Comparison of ENCODE assay signal across 15 cellular contexts in the genomic region with DNA sequence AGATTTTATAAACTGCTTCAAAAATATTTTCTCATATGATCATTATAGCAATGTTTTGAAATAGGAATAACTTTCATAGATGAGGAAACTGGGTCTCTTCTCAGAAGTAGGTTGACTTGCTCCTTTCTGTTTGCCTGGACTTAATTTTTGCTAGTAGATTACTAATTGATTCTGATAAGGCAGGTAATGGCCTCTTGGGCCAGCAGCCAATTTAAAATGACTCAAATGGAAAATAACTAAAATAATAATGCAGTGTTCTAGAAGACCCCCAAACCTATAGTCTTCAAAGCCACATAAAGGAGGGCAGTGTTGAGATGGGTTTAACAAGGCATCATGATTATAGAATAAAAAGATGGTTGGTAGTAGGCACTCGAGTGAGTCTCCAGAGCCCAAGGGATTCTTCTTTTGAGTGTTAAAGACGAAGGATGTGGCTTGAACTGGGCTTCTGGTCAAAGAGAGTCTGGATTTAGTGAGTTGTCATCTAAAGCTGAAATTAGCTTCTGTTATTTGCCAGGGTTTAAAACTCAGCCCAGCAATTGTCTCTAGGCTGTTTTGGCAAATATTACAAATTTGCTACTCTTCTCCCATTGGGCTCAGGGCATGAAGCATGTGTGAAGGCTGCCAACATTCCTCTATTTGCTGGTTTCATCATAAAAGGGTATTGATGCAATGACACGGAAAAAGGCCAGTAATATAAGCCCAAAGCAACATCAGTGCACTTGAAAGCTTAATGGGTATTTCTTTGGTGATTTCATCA.
A peak's percentile ranks its signal among the peaks of the same experiment; 100 is the strongest.
DNase-seq lines count a peak whose midpoint lies in the region; ATAC-seq, FAIRE-seq and TF ChIP-seq lines count a peak whose summit lies in the region.
"Had no signal": no experiment of that assay in that cellular context is flagged by ENCODE, and none has a peak within 500 bp of the region (broad histone marks: within the 10 kb centered on the region; RNA-seq: fewer than 3 reads in every experiment).

No MANE protein-coding gene starts in this region.

- DNase-seq in HepG2 (ENCODE audit: low spot score), result no peak
- DNase-seq in NCI-H774 (lab: John Stamatoyannopoulos, UW), result peak; percentile 5
- no peak for DNase-seq in left lobe of liver (ENCODE audit: low spot score)
- DNase-seq in cerebellum (ENCODE audit: low spot score), result no peak
- DNase-seq: ACHN; C1 segment of cervical spinal cord; CD4-positive, alpha-beta T cell; DMS79; GOT3; H9 had no signal

- H3K4me1 ChIP-seq in liver (ENCODE audit: control insufficient read depth in 4 of 4, insufficient read depth in 4 of 4, low read length in 3 of 4) (peaks cover 0 to 3% (median under 1%) of the 10 kb centered on the region in 4 donors), HepG2 (ENCODE audit: insufficient read depth, low read length) (no peaks in the 10 kb centered on the region)

- H3K9ac ChIP-seq in liver (ENCODE audit: low read depth in 1 of 2, low read length in 2 of 2), result no peak overlapping the region
- no peak overlapping the region for H3K9ac ChIP-seq in HepG2 (ENCODE audit: insufficient read depth, low read depth, low read length)

- intact Hi-C loops in HepG2 (cut with micrococcal nuclease; ENCODE audit: unreplicated experiment), result no loop called here

- TF ChIP-seq CTCF in liver (IDR thresholded peaks at IDR 0.05; ENCODE audit: low read depth, low read length, missing input control) (no peak), HepG2 (CRISPR knock-in tag; IDR thresholded peaks at IDR 0.05) (no peak)

- TF ChIP-seq EP300 in HepG2 (IDR thresholded peaks at IDR 0.05; ENCODE audit: low read depth in 2 of 2, low read length in 2 of 2) (no peak), HepG2 (CRISPR knock-in tag; IDR thresholded peaks at IDR 0.05; ENCODE audit: borderline replicate concordance) (no peak)

- no peaks in the 10 kb centered on the region for H3K36me3 ChIP-seq in liver (ENCODE audit: control insufficient read depth in 4 of 4, insufficient read depth in 3 of 4, low read depth in 1 of 4, low read length in 3 of 4)
- no peaks in the 10 kb centered on the region for H3K36me3 ChIP-seq in HepG2 (replicated peaks in 1 of 2; ENCODE audit: control insufficient read depth in 1 of 2, insufficient read depth in 2 of 2, low read length in 2 of 2)

- no peak overlapping the region for H3K27ac ChIP-seq in liver (ENCODE audit: low read depth in 1 of 2, low read length in 2 of 2)
- H3K27ac ChIP-seq in HepG2 (ENCODE audit: extremely low read length, insufficient read depth, low read length), result no peak overlapping the region

- POLR2A ChIA-PET in HepG2 (lab: Yijun Ruan, JAX), result no interaction called here

- TF ChIP-seq POLR2A in HepG2 (IDR thresholded peaks at IDR 0.05; ENCODE audit: insufficient read depth in 1 of 2, low read depth in 2 of 2, low read length in 2 of 2), result no peak

- in situ Hi-C loops in HepG2 (cut with HindIII; ENCODE audit: extremely low pct_ligation_motif_present, low pct_unique_long_range_greater_than_20kb), result no loop called here

- CTCF ChIA-PET in HepG2 (lab: Yijun Ruan, JAX; ENCODE audit: low intra/inter-chr PET ratio, low total read pairs), result no interaction called here

- no peak overlapping the region for H3K4me2 ChIP-seq in HepG2 (ENCODE audit: low read depth, low read length)

- H2AFZ ChIP-seq in HepG2 (ENCODE audit: low read length), result no peak overlapping the region

- FAIRE-seq in HepG2 (lab: Jason Lieb, UNC), result no peak
- FAIRE-seq: GM12878, GM18507 had no signal

- H4K20me1 ChIP-seq in HepG2 (ENCODE audit: insufficient read depth, low read length), result no peaks in the 10 kb centered on the region

- H3K79me2 ChIP-seq in HepG2 (ENCODE audit: insufficient read depth, low read length), result no peaks in the 10 kb centered on the region

- H3K4me3 ChIP-seq in liver (ENCODE audit: low read depth in 1 of 3, low read length in 3 of 3) (no peak overlapping the region), HepG2 (replicated peaks in 1 of 3; ENCODE audit: insufficient read depth in 1 of 3, low read depth in 2 of 3, low read length in 3 of 3) (no peak overlapping the region)
- H3K4me3 ChIP-seq: GM12878 had no signal

- H3K27me3 ChIP-seq in liver (ENCODE audit: control insufficient read depth in 4 of 4, insufficient read depth in 4 of 4, low read length in 3 of 4) (no peaks in the 10 kb centered on the region), HepG2 (ENCODE audit: control insufficient read depth in 1 of 2, insufficient read depth in 2 of 2, low read length in 2 of 2) (no peaks in the 10 kb centered on the region; a peak in 1 of 5 replicates)

- H3K9me3 ChIP-seq in liver (ENCODE audit: control insufficient read depth in 4 of 4, low read length in 3 of 4), result no peaks in the 10 kb centered on the region
- 0 out of 2 replicates have a peak, but pooled peaks cover 23% of the 10 kb centered on the region for H3K9me3 ChIP-seq in HepG2 (ENCODE audit: low read length)

- peak; percentile 21 to 29 for TF ChIP-seq RAD21 in liver (IDR thresholded peaks at IDR 0.05)
- TF ChIP-seq RAD21 in HepG2 (CRISPR knock-in tag; IDR thresholded peaks at IDR 0.05), result no peak

- ATAC-seq in HepG2 (no peak), left lobe of liver (peak; percentile 92), GM19455 (IDR thresholded peaks at IDR 0.05; ENCODE audit: unreplicated experiment) (no peak), HG03342 (IDR thresholded peaks at IDR 0.05; ENCODE audit: unreplicated experiment) (no peak)
- ATAC-seq: GM12878 had no signal

- WGBS in liver, result 56% methylated on average over 3 of the region's 3 CpGs
- WGBS in HepG2 (ENCODE audit: low lambda C conversion rate), result 0% methylated on average over 3 of the region's 3 CpGs

- BruUV-seq in HepG2 (replicated peaks; lab: Mats Ljungman, UMichigan), result no TSS peak

TF ChIP-seq in liver, 16 proteins besides CTCF, POLR2A, EP300 and RAD21 (continues in another document):
- TF ChIP-seq FOXA2 (IDR thresholded peaks at IDR 0.05), result peak; percentile 13
- TF ChIP-seq, protein P1, sequence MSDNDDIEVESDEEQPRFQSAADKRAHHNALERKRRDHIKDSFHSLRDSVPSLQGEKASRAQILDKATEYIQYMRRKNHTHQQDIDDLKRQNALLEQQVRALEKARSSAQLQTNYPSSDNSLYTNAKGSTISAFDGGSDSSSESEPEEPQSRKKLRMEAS (IDR thresholded peaks at IDR 0.05), result peak; percentile 25
- TF ChIP-seq, protein P2, sequence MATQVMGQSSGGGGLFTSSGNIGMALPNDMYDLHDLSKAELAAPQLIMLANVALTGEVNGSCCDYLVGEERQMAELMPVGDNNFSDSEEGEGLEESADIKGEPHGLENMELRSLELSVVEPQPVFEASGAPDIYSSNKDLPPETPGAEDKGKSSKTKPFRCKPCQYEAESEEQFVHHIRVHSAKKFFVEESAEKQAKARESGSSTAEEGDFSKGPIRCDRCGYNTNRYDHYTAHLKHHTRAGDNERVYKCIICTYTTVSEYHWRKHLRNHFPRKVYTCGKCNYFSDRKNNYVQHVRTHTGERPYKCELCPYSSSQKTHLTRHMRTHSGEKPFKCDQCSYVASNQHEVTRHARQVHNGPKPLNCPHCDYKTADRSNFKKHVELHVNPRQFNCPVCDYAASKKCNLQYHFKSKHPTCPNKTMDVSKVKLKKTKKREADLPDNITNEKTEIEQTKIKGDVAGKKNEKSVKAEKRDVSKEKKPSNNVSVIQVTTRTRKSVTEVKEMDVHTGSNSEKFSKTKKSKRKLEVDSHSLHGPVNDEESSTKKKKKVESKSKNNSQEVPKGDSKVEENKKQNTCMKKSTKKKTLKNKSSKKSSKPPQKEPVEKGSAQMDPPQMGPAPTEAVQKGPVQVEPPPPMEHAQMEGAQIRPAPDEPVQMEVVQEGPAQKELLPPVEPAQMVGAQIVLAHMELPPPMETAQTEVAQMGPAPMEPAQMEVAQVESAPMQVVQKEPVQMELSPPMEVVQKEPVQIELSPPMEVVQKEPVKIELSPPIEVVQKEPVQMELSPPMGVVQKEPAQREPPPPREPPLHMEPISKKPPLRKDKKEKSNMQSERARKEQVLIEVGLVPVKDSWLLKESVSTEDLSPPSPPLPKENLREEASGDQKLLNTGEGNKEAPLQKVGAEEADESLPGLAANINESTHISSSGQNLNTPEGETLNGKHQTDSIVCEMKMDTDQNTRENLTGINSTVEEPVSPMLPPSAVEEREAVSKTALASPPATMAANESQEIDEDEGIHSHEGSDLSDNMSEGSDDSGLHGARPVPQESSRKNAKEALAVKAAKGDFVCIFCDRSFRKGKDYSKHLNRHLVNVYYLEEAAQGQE (IDR thresholded peaks at IDR 0.05), result no peak

TF ChIP-seq in HepG2, 621 proteins besides CTCF, POLR2A, EP300 and RAD21:
- TF ChIP-seq ISX (CRISPR knock-in tag; conservative IDR thresholded peaks at IDR 0.05), result no peak
- no peak for TF ChIP-seq NR2F2 (IDR thresholded peaks at IDR 0.05; ENCODE audit: borderline replicate concordance, low read depth)
- no peak for TF ChIP-seq PCBP2 (optimal IDR thresholded peaks at IDR 0.05; ENCODE audit: low read depth, low read length, poor library complexity, severe bottlenecking)
- no peak for TF ChIP-seq RXRB (CRISPR knock-in tag; IDR thresholded peaks at IDR 0.05; ENCODE audit: borderline replicate concordance)
- TF ChIP-seq PHF8 (CRISPR knock-in tag; IDR thresholded peaks at IDR 0.05), result no peak
- TF ChIP-seq ZNF749 (CRISPR knock-in tag; IDR thresholded peaks at IDR 0.05; ENCODE audit: borderline replicate concordance), result no peak
